ENCODE assay signal across 29 cellular contexts in the genomic region with DNA sequence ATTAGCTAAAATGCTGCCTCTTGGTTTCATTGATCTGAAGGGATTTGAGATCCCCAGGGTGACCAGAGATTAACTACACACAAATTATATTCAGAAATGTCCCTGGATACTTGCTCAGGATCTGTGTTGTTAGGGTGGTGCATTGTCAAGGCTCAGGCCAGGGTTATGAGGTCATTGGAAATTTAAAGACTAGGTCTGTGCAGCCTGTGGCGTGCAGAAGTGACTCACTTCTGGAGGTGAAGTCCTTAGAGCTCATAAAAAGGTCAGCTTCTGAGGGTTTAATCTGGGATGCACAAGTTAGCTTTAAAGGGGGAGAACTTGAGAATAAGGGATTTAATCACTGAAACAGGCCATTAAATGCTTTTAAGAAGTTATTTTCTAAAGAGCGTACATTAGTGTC. TPM values are rescaled to one million over a fixed set of nuclear protein-coding genes. Genes with fewer than 3 reads are reported as not detected.
"Had no signal": no experiment of that assay in that cellular context is flagged by ENCODE, and none has a peak within 500 bp of the region (broad histone marks: within the 10 kb centered on the region; RNA-seq: fewer than 3 reads in every experiment).

No MANE protein-coding gene starts in this region.

- ATAC-seq: left colon; left lung; natural killer cell; right lobe of liver; stimulated activated memory B cell treated with anti-CD40 and anti-IgM and Interleukin-4, amounts not matched to agents 10 μg/mL and 1 μg/mL and 100 μg/mL, for 72 hours; stimulated activated naive CD8-positive, alpha-beta T cell treated with anti-CD3 and anti-CD28 coated beads, Interleukin-15, amount 100 ng/mL, for 72 hours had no signal

- H3K4me1 ChIP-seq: left lung, right atrium auricular region, right lobe of liver, thyroid gland, transverse colon, upper lobe of left lung, vagina had no signal

- H3K27ac ChIP-seq: hepatocyte, left lung, ovary, right atrium auricular region, right lobe of liver, thyroid gland, transverse colon, upper lobe of left lung, vagina had no signal

- H3K36me3 ChIP-seq: left lung, ovary, right atrium auricular region, right lobe of liver, thyroid gland, transverse colon, upper lobe of left lung, vagina had no signal

- H3K27me3 ChIP-seq: hepatocyte, left lung, ovary, right atrium auricular region, right lobe of liver, thyroid gland, transverse colon, upper lobe of left lung, vagina had no signal

- DNase-seq: kidney glomerular epithelial cell; left colon; left lung; mesendoderm; naive B cell; natural killer cell; nephron progenitor cell; ovary; right lobe of liver; stimulated activated CD4-positive, alpha-beta T cell treated with anti-CD3 and anti-CD28 coated beads, Interleukin-1b, Interleukin-23, amount 100 ng/mL, for 48 hours; stimulated activated CD4-positive, alpha-beta T cell treated with anti-CD3 and anti-CD28 coated beads, Interleukin-2, amount 100 ng/mL, for 48 hours; stimulated activated CD4-positive, alpha-beta T cell treated with anti-CD3 and anti-CD28 coated beads, Interleukin-4, amount 100 ng/mL, for 4 hours; stimulated activated CD8-positive, alpha-beta memory T cell treated with anti-CD3 and anti-CD28 coated beads, Interleukin-4, amount 100 ng/mL, for 48 hours; stimulated activated naive CD4-positive, alpha-beta T cell treated with Interleukin-2 at 50 U/mL for 16 hours; stimulated activated naive CD8-positive, alpha-beta T cell treated with anti-CD3 and anti-CD28 coated beads, Interleukin-15, amount 100 ng/mL, for 72 hours; substantia nigra; thyroid gland; transverse colon; upper lobe of left lung had no signal

- H3K9me3 ChIP-seq: left lung, ovary, right atrium auricular region, right lobe of liver, thyroid gland, transverse colon, vagina had no signal

- H3K4me3 ChIP-seq: hepatocyte, left lung, lung, ovary, right atrium auricular region, right lobe of liver, smooth muscle cell, thyroid gland, transverse colon, upper lobe of left lung, vagina had no signal

RNA-seq across cellular contexts. Expression of a gene that starts 23.5 kb away (rescaled TPM):
- total RNA-seq: left lung, mononuclear cell, natural killer cell, pulmonary artery endothelial cell, renal cortical epithelial cell had no signal
- polyA plus RNA-seq: keratinocyte had no signal
